18 cellular contexts compared by ENCODE assay signal in genomic region chr5:105885266-105885665, GRCh38.
A peak's percentile ranks its signal among the peaks of the same experiment; 100 is the strongest.
DNase-seq lines count a peak whose midpoint lies in the region; ATAC-seq lines count a peak whose summit lies in the region.
"Had no signal": no experiment of that assay in that cellular context is flagged by ENCODE, and none has a peak within 500 bp of the region (broad histone marks: within the 10 kb centered on the region; RNA-seq: fewer than 3 reads in every experiment).

No MANE protein-coding gene starts in this region.

- no peak for ATAC-seq in GM19452 (IDR thresholded peaks at IDR 0.05; ENCODE audit: unreplicated experiment)
- no peak for ATAC-seq in GM21576 (IDR thresholded peaks at IDR 0.05; ENCODE audit: unreplicated experiment)
- ATAC-seq: HepG2 had no signal

- H2BK120ac ChIP-seq in mesendoderm (ENCODE audit: low read depth, low read length): no peak overlapping the region

- no peak overlapping the region for H2AK5ac ChIP-seq in mesendoderm (ENCODE audit: low read length)

- no peak overlapping the region for H3K9ac ChIP-seq in mesendoderm (ENCODE audit: low read length)
- H3K9ac ChIP-seq: BLaER1 treated with 17β-estradiol and CSF1 and Interleukin-3, amounts not matched to agents 10 nM and 100 nM had no signal

- no peaks in the 10 kb centered on the region for H3K79me2 ChIP-seq in mesendoderm (ENCODE audit: control insufficient read depth, insufficient read depth, low read length)

- WGBS in mesendoderm (ENCODE audit: extremely low coverage, insufficient coverage, low lambda C conversion rate): no CpG with 5 or more reads among the region's 1 CpG

- no peak overlapping the region for H3K4ac ChIP-seq in mesendoderm (ENCODE audit: low read depth, low read length)

- H3K79me1 ChIP-seq in mesendoderm (ENCODE audit: low read length): no peaks in the 10 kb centered on the region

- no peak overlapping the region for H3K4me3 ChIP-seq in mesendoderm (ENCODE audit: low read length)
- H3K4me3 ChIP-seq: BLaER1 treated with 17β-estradiol and CSF1 and Interleukin-3, amounts not matched to agents 10 nM and 100 nM; Peyer's patch had no signal

- H4K8ac ChIP-seq in mesendoderm (ENCODE audit: low read depth, low read length): no peak overlapping the region

- no peak overlapping the region for H3K18ac ChIP-seq in mesendoderm (ENCODE audit: low read length)

- H3K23ac ChIP-seq in mesendoderm (ENCODE audit: low read length): no peak overlapping the region

- H3K27ac ChIP-seq in epithelial cell of prostate (no peak overlapping the region), mesendoderm (ENCODE audit: low read depth, low read length) (no peak overlapping the region)
- H3K27ac ChIP-seq: BLaER1 treated with 17β-estradiol and CSF1 and Interleukin-3, amounts not matched to agents 10 nM and 100 nM; Peyer's patch had no signal

- no peak overlapping the region for H3K4me2 ChIP-seq in mesendoderm (ENCODE audit: low read length)
- H3K4me2 ChIP-seq: BLaER1 treated with 17β-estradiol and CSF1 and Interleukin-3, amounts not matched to agents 10 nM and 100 nM had no signal

- no peaks in the 10 kb centered on the region for H3K4me1 ChIP-seq in mesendoderm (ENCODE audit: control insufficient read depth, low read depth, low read length)
- H3K4me1 ChIP-seq: BLaER1 treated with 17β-estradiol and CSF1 and Interleukin-3, amounts not matched to agents 10 nM and 100 nM; Peyer's patch had no signal

- H3K56ac ChIP-seq in mesendoderm (ENCODE audit: low read length): no peak overlapping the region

- H4K5ac ChIP-seq in mesendoderm (ENCODE audit: low read length): no peak overlapping the region

- no peak overlapping the region for H2BK15ac ChIP-seq in mesendoderm (replicated peaks; ENCODE audit: low read depth)

- H3K36me3 ChIP-seq in mesendoderm (ENCODE audit: control insufficient read depth, insufficient read depth, low read length): no peaks in the 10 kb centered on the region
- H3K36me3 ChIP-seq: BLaER1 treated with 17β-estradiol and CSF1 and Interleukin-3, amounts not matched to agents 10 nM and 100 nM; Peyer's patch had no signal

- DNase-seq in ELR (ENCODE audit: low read depth): peak; percentile 66
- peak; percentile 65 for DNase-seq in RKO (ENCODE audit: low spot score)
- DNase-seq in epithelial cell of prostate (ENCODE audit: low read depth, low spot score): peak; percentile 20
- peak; percentile 50 for DNase-seq in mesendoderm
- no peak for DNase-seq in activated CD4-positive, alpha-beta T cell treated with anti-CD3 and anti-CD28 coated beads, Interleukin-2, amount 50 U/mL, for 48 hours
- no peak for DNase-seq in putamen (ENCODE audit: low spot score)
- DNase-seq: 8988T, COR-L47, Karpas-422, MM.1S, NCI-H187 treated with DMSO at 0.1 percent for 48 hours, NCI-H82, Peyer's patch, SHP77 treated with DMSO at 0.1 percent for 48 hours had no signal

- H2BK5ac ChIP-seq in mesendoderm (ENCODE audit: low read length): no peak overlapping the region

- no peaks in the 10 kb centered on the region for H3K27me3 ChIP-seq in mesendoderm (ENCODE audit: insufficient read depth, low read length, poor library complexity)
- H3K27me3 ChIP-seq: BLaER1 treated with 17β-estradiol and CSF1 and Interleukin-3, amounts not matched to agents 10 nM and 100 nM; Peyer's patch had no signal

Comparison
In these comparisons a context has a peak if more than half of its experiments do, and no peak if none do; other contexts are left out.
1. DNase-seq: peak in ELR (single experiment), RKO (single experiment), epithelial cell of prostate (single experiment) and mesendoderm (single experiment); none in activated CD4-positive, alpha-beta T cell treated with anti-CD3 and anti-CD28 coated beads, Interleukin-2, amount 50 U/mL, for 48 hours (0 of 2) and putamen (single experiment).